10 cellular contexts compared by ENCODE assay signal in genomic region chr11:16815047-16815767, GRCh38.
DNase-seq lines count a peak whose midpoint lies in the region; ATAC-seq, FAIRE-seq and TF ChIP-seq lines count a peak whose summit lies in the region.
"Had no signal": no experiment of that assay in that cellular context is flagged by ENCODE, and none has a peak within 500 bp of the region (broad histone marks: within the 10 kb centered on the region; RNA-seq: fewer than 3 reads in every experiment).

No MANE protein-coding gene starts in this region.

- no peak overlapping the region for H4K91ac ChIP-seq in trophoblast cell (ENCODE audit: low read depth, low read length)

- no peak overlapping the region for H3K18ac ChIP-seq in trophoblast cell (ENCODE audit: low read length)

- H3K23ac ChIP-seq in trophoblast cell (ENCODE audit: low read length), result no peak overlapping the region

- H3K36me3 ChIP-seq in heart left ventricle (peaks cover 0 to 32% (median 7%) of the 10 kb centered on the region in 9 donors), trophoblast cell (ENCODE audit: control insufficient read depth in 1 of 2, insufficient read depth in 2 of 2, low read length in 2 of 2) (peaks cover 51 to 77% of the 10 kb centered on the region in 2 experiments), mammary epithelial cell (ENCODE audit: insufficient read depth, low read length) (peaks cover 4% of the 10 kb centered on the region)

- H4K20me1 ChIP-seq in mammary epithelial cell (ENCODE audit: insufficient read depth, low read length), result no peaks in the 10 kb centered on the region

- peak in 1 of 12 donors; percentile 9 for TF ChIP-seq CTCF in heart left ventricle (IDR thresholded peaks at IDR 0.05)
- TF ChIP-seq CTCF in mammary epithelial cell (conservative IDR thresholded peaks at IDR 0.05 in 1 of 2, IDR thresholded peaks at IDR 0.05 in 1 of 2; ENCODE audit: extremely low read depth in 1 of 2, insufficient read depth in 1 of 2, low read depth in 1 of 2, low read length in 2 of 2), result no peak

- H2BK5ac ChIP-seq in trophoblast cell (ENCODE audit: low read depth, low read length, poor library complexity), result no peak overlapping the region

- TF ChIP-seq POLR2A in heart left ventricle (IDR thresholded peaks at IDR 0.05), result no peak

- no peaks in the 10 kb centered on the region for H3K27me3 ChIP-seq in heart left ventricle
- no peaks in the 10 kb centered on the region for H3K27me3 ChIP-seq in trophoblast cell (ENCODE audit: insufficient read depth, low read length)
- H3K27me3 ChIP-seq in mammary epithelial cell (ENCODE audit: insufficient read depth, low read length), result no peaks in the 10 kb centered on the region

- H3K79me1 ChIP-seq in trophoblast cell (ENCODE audit: low read length), result no peaks in the 10 kb centered on the region

- H3K79me2 ChIP-seq in trophoblast cell (ENCODE audit: control insufficient read depth, insufficient read depth, low read length, poor library complexity), result no peaks in the 10 kb centered on the region
- no peaks in the 10 kb centered on the region for H3K79me2 ChIP-seq in mammary epithelial cell (ENCODE audit: insufficient read depth, low read length)

- no peak overlapping the region for H4K8ac ChIP-seq in trophoblast cell (ENCODE audit: low read depth, low read length)

- FAIRE-seq in HTR-8/SVneo (lab: Jason Lieb, UNC), result peak; percentile 33
- FAIRE-seq: TTC549 had no signal

- no peak overlapping the region for H3K14ac ChIP-seq in trophoblast cell (ENCODE audit: low read length)

- WGBS in heart left ventricle, 4 donors, result 59 to 71% (median 62%) methylated on average over 21 to 23 of the region's 23 CpGs
- WGBS in trophoblast cell (ENCODE audit: extremely low coverage, insufficient coverage, insufficient read length), result no CpG with 5 or more reads among the region's 23 CpGs
- 93% methylated on average over 13 of the region's 23 CpGs for WGBS in mammary epithelial cell (ENCODE audit: low coverage, missing lambda C conversion rate)

- no peak overlapping the region for H2AK5ac ChIP-seq in trophoblast cell (ENCODE audit: low read length)

- intact Hi-C loops in heart left ventricle (cut with DNase I), result loop anchor here in 4 of 10 donors (10.0 kb wide), 2 partner anchors 120 to 250 kb away; no protein-coding TSS in a partner anchor
- intact Hi-C loops in mammary epithelial cell (cut with micrococcal nuclease), result no loop called here

- no peak overlapping the region for H3K4ac ChIP-seq in trophoblast cell (ENCODE audit: low read depth, low read length)

- H3K9me3 ChIP-seq in heart left ventricle (no peaks in the 10 kb centered on the region), trophoblast cell (ENCODE audit: insufficient read depth, low read depth, low read length) (no peaks in the 10 kb centered on the region), mammary epithelial cell (replicated peaks; ENCODE audit: insufficient read depth, low read length) (no peaks in the 10 kb centered on the region)

- H3K9ac ChIP-seq in trophoblast cell (ENCODE audit: low read length) (no peak overlapping the region), mammary epithelial cell (ENCODE audit: insufficient read depth, low read length) (no peak overlapping the region)

- H3K4me1 ChIP-seq in heart left ventricle, result peaks cover 4 to 83% (median 37%) of the 10 kb centered on the region in 12 donors
- peaks cover 0 to 2% of the 10 kb centered on the region in 2 experiments for H3K4me1 ChIP-seq in trophoblast cell (ENCODE audit: control insufficient read depth in 1 of 2, insufficient read depth in 2 of 2, low read length in 2 of 2)
- peaks cover 10% of the 10 kb centered on the region for H3K4me1 ChIP-seq in mammary epithelial cell (ENCODE audit: insufficient read depth, low read length)

- no TSS peak for BruUV-seq in mammary epithelial cell (replicated peaks; lab: Mats Ljungman, UMichigan)

- no peak overlapping the region for H2BK120ac ChIP-seq in trophoblast cell (ENCODE audit: insufficient read depth, low read length, poor library complexity)

- in situ Hi-C loops in mammary epithelial cell (cut with MboI; ENCODE audit: low sequenced_read_pairs in 2 of 2), result loop anchor here (10.0 to 25.0 kb wide), 2 partner anchors 247 to 250 kb away; no protein-coding TSS in a partner anchor

- CTCF ChIA-PET in mammary epithelial cell (lab: Charles Lee; ENCODE audit: low non-redundant PET), result no interaction called here

- no peak overlapping the region for H2BK12ac ChIP-seq in trophoblast cell (ENCODE audit: low read length)

- peak; percentile 19 to 67 (median 52) for ATAC-seq in heart left ventricle
- no peak for ATAC-seq in HG02885 (IDR thresholded peaks at IDR 0.05; ENCODE audit: poor library complexity, unreplicated experiment)
- no peak for ATAC-seq in GM21526 (IDR thresholded peaks at IDR 0.05; ENCODE audit: low FRiP score, unreplicated experiment)

- no peak overlapping the region for H2AFZ ChIP-seq in trophoblast cell (ENCODE audit: insufficient read depth, low read length, poor library complexity)
- no peak overlapping the region for H2AFZ ChIP-seq in mammary epithelial cell (ENCODE audit: low read depth, low read length)

- H3K27ac ChIP-seq in heart left ventricle (peak overlapping the region in 3 of 12 donors; percentile 28 to 80 (median 55)), skin epidermis (peak overlapping the region in 11 of 21 experiments; percentile 1 to 57 (median 27)), trophoblast cell (ENCODE audit: low read depth, low read length) (no peak overlapping the region), mammary epithelial cell (ENCODE audit: insufficient read depth, low read depth, low read length) (no peak overlapping the region)

- no peak for DNase-seq in HTR-8/SVneo (ENCODE audit: insufficient read length, low spot score)
- peak; percentile 6 for DNase-seq in NOMO-1 treated with dmso at 0.1 percent for 144 hours (lab: John Stamatoyannopoulos, UW; ENCODE audit: unreplicated experiment)
- DNase-seq in heart left ventricle, result peak in 3 of 5 donors; percentile 59 to 84 (median 78)
- no peak for DNase-seq in trophoblast cell
- DNase-seq in mammary epithelial cell, result no peak
- DNase-seq: KG1 had no signal

- H3K4me2 ChIP-seq in trophoblast cell (ENCODE audit: low read length), result no peak overlapping the region
- H3K4me2 ChIP-seq in mammary epithelial cell (ENCODE audit: insufficient read depth, low read depth, low read length), result no peak overlapping the region

- H3K4me3 ChIP-seq in heart left ventricle (no peak overlapping the region), skin epidermis (no peak overlapping the region), trophoblast cell (ENCODE audit: low read depth, low read length) (no peak overlapping the region), mammary epithelial cell (replicated peaks in 1 of 3; ENCODE audit: insufficient read depth in 1 of 3, low read depth in 2 of 3, low read length in 3 of 3) (no peak overlapping the region)

- H4K12ac ChIP-seq in trophoblast cell (ENCODE audit: low read depth, low read length), result no peak overlapping the region

- dilution Hi-C loops in mammary epithelial cell (cut with HindIII; ENCODE audit: low sequenced_read_pairs), result no loop called here

Comparison
In these comparisons a context has a peak if more than half of its experiments do, and no peak if none do; other contexts are left out.
1. DNase-seq: peak in NOMO-1 treated with dmso at 0.1 percent for 144 hours (single experiment) and heart left ventricle (3 of 5); none in HTR-8/SVneo (single experiment), trophoblast cell (0 of 2) and mammary epithelial cell (single experiment).
2. ATAC-seq: peak in heart left ventricle (4 of 4); none in HG02885 (single experiment) and GM21526 (single experiment).
3. H3K27ac ChIP-seq: peak in skin epidermis (11 of 21); none in trophoblast cell (single experiment) and mammary epithelial cell (single experiment).